Comparison of ENCODE assay signal across 8 cellular contexts in the genomic region with DNA sequence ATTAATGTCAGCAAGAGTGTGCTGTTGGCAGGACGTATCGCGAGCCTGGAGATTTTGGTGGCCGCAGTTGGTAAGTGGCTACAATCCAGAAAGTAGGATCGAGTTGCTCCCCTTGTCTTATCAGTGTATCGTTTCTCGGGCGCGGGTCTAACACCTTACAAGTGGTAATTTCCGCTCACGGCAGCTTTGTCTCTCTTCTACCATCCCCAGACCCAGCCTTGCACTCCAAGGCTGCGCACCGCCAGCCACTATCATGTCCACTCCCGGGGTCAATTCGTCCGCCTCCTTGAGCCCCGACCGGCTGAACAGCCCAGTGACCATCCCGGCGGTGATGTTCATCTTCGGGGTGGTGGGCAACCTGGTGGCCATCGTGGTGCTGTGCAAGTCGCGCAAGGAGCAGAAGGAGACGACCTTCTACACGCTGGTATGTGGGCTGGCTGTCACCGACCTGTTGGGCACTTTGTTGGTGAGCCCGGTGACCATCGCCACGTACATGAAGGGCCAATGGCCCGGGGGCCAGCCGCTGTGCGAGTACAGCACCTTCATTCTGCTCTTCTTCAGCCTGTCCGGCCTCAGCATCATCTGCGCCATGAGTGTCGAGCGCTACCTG. TPM values are rescaled to one million over a fixed set of nuclear protein-coding genes. Genes with fewer than 3 reads are reported as not detected.
A peak's percentile ranks its signal among the peaks of the same experiment; 100 is the strongest.
DNase-seq lines count a peak whose midpoint lies in the region; ATAC-seq and TF ChIP-seq lines count a peak whose summit lies in the region.

No MANE protein-coding gene starts in this region.

- peak; percentile 57 for TF ChIP-seq CTCF in CD14-positive monocyte (IDR thresholded peaks at IDR 0.05)

- H3K9me3 ChIP-seq in right cardiac atrium (ENCODE audit: control insufficient read depth, low read length) (no peaks in the 10 kb centered on the region), skeletal muscle tissue (ENCODE audit: control insufficient read depth in 3 of 3, low read length in 3 of 3) (no peaks in the 10 kb centered on the region)

- peak overlapping the region; percentile 74 to 80 (median 79) for H3K9ac ChIP-seq in skeletal muscle tissue (ENCODE audit: low read depth in 1 of 3, low read length in 3 of 3)

- intact Hi-C loops in CD14-positive monocyte (cut with micrococcal nuclease): loop anchor here (5.0 to 10.0 kb wide), 5 partner anchors 74 to 276 kb away; a partner anchor contains a TSS
- intact Hi-C loops in right cardiac atrium (cut with DNase I): loop anchor here (10.0 kb wide), 3 partner anchors 966 to 1106 kb away; no protein-coding TSS in a partner anchor

- peaks cover 0 to 2% (median 0%) of the 10 kb centered on the region in 3 donors for H3K27me3 Mint-ChIP-seq in CD14-positive monocyte (ENCODE audit: low read depth in 3 of 3)

- peak; percentile 70 for DNase-seq in CD14-positive monocyte (ENCODE audit: low spot score)
- peak; percentile 53 for DNase-seq in LHCN-M2 (ENCODE audit: low read depth)
- DNase-seq in activated naive CD4-positive, alpha-beta T cell treated with anti-CD3 and anti-CD28 coated beads, Interleukin-2, amount 50 U/mL, for 16 hours: peak; percentile 60
- peak in 2 of 3 donors; percentile 62 to 68 for DNase-seq in right cardiac atrium
- DNase-seq in NCI-H128 (lab: John Stamatoyannopoulos, UW; ENCODE audit: unreplicated experiment): no peak
- no peak for DNase-seq in DMS153 treated with DMSO at 0.1 percent for 48 hours (lab: John Stamatoyannopoulos, UW; ENCODE audit: unreplicated experiment)
- no peak for DNase-seq in globus pallidus (ENCODE audit: low spot score)

- H3K36me3 ChIP-seq in skeletal muscle tissue (ENCODE audit: control insufficient read depth in 3 of 3, insufficient read depth in 3 of 3, low read length in 3 of 3): peaks cover 0 to 7% (median 0%) of the 10 kb centered on the region in 3 donors

- H3K4me3 ChIP-seq in right cardiac atrium (ENCODE audit: low read length) (peak overlapping the region; percentile 84), skeletal muscle tissue (ENCODE audit: low read length in 3 of 3) (peak overlapping the region; percentile 84 to 90 (median 85))

- H3K27ac Mint-ChIP-seq in CD14-positive monocyte: peak overlapping the region; percentile 77 to 98 (median 91)

- ATAC-seq in right cardiac atrium: no peak

- H3K4me1 ChIP-seq in right cardiac atrium (ENCODE audit: control insufficient read depth, insufficient read depth, low read length) (no peaks in the 10 kb centered on the region), skeletal muscle tissue (ENCODE audit: control insufficient read depth in 3 of 3, insufficient read depth in 3 of 3, low read length in 3 of 3) (peaks cover 23 to 35% (median 25%) of the 10 kb centered on the region in 3 donors)

- H3K9me3 Mint-ChIP-seq in CD14-positive monocyte: peaks cover 0 to 2% (median 0%) of the 10 kb centered on the region in 7 donors

- H3K27ac ChIP-seq in right cardiac atrium (ENCODE audit: low read length): no peak overlapping the region
- H3K27ac ChIP-seq in skeletal muscle tissue (ENCODE audit: low read depth, low read length): peak overlapping the region; percentile 75

- peak overlapping the region; percentile 100 for H3K4me3 Mint-ChIP-seq in CD14-positive monocyte

- H3K4me1 Mint-ChIP-seq in CD14-positive monocyte: peaks cover 66% of the 10 kb centered on the region

- peaks cover 30 to 36% of the 10 kb centered on the region in 2 donors for H3K36me3 Mint-ChIP-seq in CD14-positive monocyte

- H3K27me3 ChIP-seq in right cardiac atrium (ENCODE audit: control insufficient read depth, insufficient read depth) (no peaks in the 10 kb centered on the region), skeletal muscle tissue (ENCODE audit: control insufficient read depth in 3 of 3, insufficient read depth in 3 of 3, low read length in 3 of 3) (peaks cover 11 to 31% (median 25%) of the 10 kb centered on the region in 3 donors)

- WGBS in right cardiac atrium: 6% methylated on average over 37 of the region's 37 CpGs

RNA-seq across cellular contexts. Expression of a gene that starts 1.1 kb away (rescaled TPM):
- polyA plus RNA-seq in CD14-positive monocyte (10 to 100 TPM; 44.4 to 64.3 TPM), right cardiac atrium (1.9 TPM)
- total RNA-seq in LHCN-M2 (2014; rRNA removed) (51.9 and 62.8 TPM in 2 replicates), right cardiac atrium (1 to 10 TPM; 3.0 to 4.8 (median 4.1) TPM), skeletal muscle tissue (10.4 TPM)
- polyA plus RNA-seq in LHCN-M2 (2012): 9.9 TPM

Comparison
In these comparisons a context has a peak if more than half of its experiments do, and no peak if none do; other contexts are left out.
1. DNase-seq: peak in CD14-positive monocyte (single experiment), LHCN-M2 (single experiment), activated naive CD4-positive, alpha-beta T cell treated with anti-CD3 and anti-CD28 coated beads, Interleukin-2, amount 50 U/mL, for 16 hours (single experiment) and right cardiac atrium (2 of 3); none in NCI-H128 (single experiment), DMS153 treated with DMSO at 0.1 percent for 48 hours (single experiment) and globus pallidus (single experiment).